Comparison of ENCODE assay signal across 1 cellular context in the genomic region with DNA sequence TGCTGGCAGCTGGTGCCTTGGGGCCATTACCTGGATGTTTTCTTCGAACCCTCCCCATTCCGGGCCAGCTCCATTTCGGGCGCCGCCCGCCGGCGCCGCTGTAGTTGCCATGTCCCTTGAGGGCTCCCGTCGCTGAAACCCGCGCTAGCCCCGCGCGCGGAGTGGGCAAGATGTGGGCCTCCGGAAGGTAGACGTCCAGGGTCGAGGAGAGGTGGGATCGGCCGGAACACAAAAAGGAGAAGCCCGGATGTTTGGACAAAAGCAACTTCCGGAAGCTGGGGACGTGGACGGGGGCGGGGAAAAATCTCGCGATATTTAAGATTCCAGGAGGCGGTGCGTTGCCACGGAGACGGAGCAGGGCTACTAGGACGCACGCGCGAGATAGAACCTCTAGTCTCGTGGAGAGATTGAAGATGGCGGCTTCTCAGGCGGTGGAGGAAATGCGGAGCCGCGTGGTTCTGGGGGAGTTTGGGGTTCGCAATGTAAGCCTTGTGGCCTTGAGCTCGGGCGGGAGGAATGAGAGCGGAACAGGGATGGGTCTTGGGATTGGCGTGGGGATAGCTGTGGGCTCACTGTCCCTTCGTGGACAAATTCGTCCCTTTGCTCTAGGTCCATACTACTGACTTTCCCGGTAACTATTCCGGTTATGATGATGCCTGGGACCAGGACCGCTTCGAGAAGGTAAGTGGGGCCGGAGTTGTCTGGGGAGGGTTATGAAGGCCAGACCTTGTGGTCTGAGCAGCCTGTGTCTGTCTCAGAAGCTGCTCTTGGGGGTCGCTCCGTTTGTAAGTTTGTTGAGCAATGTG.
TF ChIP-seq lines count a peak whose summit lies in the region.

A gene with protein sequence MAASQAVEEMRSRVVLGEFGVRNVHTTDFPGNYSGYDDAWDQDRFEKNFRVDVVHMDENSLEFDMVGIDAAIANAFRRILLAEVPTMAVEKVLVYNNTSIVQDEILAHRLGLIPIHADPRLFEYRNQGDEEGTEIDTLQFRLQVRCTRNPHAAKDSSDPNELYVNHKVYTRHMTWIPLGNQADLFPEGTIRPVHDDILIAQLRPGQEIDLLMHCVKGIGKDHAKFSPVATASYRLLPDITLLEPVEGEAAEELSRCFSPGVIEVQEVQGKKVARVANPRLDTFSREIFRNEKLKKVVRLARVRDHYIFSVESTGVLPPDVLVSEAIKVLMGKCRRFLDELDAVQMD (plus strand): TSS at position 393 of the 806 bp plus-strand sequence. CDS start 21 bp downstream, at position 414.
A gene (minus strand): TSS at position 230 of the 806 bp plus-strand sequence. CDS start 119 bp downstream, at position 111.

TF ChIP-seq in HepG2, 621 proteins besides CTCF, POLR2A, EP300 and RAD21 (continued from another document and continues in another):
- TF ChIP-seq, protein P1, sequence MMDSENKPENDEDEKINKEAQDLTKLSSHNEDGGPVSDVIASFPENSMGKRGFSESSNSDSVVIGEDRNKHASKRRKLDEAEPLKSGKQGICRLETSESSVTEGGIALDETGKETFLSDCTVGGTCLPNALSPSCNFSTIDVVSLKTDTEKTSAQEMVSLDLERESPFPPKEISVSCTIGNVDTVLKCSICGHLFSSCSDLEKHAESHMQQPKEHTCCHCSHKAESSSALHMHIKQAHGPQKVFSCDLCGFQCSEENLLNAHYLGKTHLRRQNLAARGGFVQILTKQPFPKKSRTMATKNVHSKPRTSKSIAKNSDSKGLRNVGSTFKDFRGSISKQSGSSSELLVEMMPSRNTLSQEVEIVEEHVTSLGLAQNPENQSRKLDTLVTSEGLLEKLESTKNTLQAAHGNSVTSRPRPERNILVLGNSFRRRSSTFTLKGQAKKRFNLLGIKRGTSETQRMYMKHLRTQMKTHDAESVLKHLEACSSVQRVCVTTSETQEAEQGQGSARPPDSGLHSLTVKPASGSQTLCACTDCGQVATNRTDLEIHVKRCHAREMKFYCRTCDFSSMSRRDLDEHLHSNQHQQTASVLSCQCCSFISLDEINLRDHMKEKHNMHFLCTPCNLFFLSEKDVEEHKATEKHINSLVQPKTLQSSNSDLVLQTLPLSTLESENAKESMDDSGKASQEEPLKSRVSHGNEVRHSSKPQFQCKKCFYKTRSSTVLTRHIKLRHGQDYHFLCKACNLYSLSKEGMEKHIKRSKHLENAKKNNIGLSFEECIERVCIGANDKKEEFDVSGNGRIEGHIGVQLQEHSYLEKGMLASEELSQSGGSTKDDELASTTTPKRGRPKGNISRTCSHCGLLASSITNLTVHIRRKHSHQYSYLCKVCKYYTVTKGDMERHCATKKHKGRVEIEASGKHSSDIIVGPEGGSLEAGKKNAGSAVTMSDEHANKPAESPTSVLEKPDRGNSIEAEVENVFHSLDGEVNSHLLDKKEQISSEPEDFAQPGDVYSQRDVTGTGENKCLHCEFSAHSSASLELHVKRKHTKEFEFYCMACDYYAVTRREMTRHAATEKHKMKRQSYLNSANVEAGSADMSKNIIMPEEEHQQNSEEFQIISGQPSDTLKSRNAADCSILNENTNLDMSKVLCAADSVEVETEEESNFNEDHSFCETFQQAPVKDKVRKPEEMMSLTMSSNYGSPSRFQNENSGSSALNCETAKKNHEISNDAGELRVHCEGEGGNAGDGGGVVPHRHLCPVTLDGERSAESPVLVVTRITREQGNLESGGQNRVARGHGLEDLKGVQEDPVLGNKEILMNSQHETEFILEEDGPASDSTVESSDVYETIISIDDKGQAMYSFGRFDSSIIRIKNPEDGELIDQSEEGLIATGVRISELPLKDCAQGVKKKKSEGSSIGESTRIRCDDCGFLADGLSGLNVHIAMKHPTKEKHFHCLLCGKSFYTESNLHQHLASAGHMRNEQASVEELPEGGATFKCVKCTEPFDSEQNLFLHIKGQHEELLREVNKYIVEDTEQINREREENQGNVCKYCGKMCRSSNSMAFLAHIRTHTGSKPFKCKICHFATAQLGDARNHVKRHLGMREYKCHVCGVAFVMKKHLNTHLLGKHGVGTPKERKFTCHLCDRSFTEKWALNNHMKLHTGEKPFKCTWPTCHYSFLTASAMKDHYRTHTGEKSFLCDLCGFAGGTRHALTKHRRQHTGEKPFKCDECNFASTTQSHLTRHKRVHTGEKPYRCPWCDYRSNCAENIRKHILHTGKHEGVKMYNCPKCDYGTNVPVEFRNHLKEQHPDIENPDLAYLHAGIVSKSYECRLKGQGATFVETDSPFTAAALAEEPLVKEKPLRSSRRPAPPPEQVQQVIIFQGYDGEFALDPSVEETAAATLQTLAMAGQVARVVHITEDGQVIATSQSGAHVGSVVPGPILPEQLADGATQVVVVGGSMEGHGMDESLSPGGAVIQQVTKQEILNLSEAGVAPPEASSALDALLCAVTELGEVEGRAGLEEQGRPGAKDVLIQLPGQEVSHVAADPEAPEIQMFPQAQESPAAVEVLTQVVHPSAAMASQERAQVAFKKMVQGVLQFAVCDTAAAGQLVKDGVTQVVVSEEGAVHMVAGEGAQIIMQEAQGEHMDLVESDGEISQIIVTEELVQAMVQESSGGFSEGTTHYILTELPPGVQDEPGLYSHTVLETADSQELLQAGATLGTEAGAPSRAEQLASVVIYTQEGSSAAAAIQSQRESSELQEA (CRISPR knock-in tag; IDR thresholded peaks at IDR 0.05; ENCODE audit: not compliant biosample characterization): peak; percentile 88
- TF ChIP-seq FOXA3 (CRISPR knock-in tag; IDR thresholded peaks at IDR 0.05): peak; percentile 82
- TF ChIP-seq ZNF44 (CRISPR knock-in tag; IDR thresholded peaks at IDR 0.05): no peak; the same call in none of the 2 replicates
- no peak for TF ChIP-seq HOXA9 (CRISPR knock-in tag; IDR thresholded peaks at IDR 0.05; ENCODE audit: borderline replicate concordance)
- TF ChIP-seq, protein P2, sequence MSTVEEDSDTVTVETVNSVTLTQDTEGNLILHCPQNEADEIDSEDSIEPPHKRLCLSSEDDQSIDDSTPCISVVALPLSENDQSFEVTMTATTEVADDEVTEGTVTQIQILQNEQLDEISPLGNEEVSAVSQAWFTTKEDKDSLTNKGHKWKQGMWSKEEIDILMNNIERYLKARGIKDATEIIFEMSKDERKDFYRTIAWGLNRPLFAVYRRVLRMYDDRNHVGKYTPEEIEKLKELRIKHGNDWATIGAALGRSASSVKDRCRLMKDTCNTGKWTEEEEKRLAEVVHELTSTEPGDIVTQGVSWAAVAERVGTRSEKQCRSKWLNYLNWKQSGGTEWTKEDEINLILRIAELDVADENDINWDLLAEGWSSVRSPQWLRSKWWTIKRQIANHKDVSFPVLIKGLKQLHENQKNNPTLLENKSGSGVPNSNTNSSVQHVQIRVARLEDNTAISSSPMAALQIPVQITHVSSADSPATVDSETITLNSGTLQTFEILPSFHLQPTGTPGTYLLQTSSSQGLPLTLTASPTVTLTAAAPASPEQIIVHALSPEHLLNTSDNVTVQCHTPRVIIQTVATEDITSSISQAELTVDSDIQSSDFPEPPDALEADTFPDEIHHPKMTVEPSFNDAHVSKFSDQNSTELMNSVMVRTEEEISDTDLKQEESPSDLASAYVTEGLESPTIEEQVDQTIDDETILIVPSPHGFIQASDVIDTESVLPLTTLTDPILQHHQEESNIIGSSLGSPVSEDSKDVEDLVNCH (CRISPR knock-in tag; IDR thresholded peaks at IDR 0.05): no peak
- TF ChIP-seq, protein P3, sequence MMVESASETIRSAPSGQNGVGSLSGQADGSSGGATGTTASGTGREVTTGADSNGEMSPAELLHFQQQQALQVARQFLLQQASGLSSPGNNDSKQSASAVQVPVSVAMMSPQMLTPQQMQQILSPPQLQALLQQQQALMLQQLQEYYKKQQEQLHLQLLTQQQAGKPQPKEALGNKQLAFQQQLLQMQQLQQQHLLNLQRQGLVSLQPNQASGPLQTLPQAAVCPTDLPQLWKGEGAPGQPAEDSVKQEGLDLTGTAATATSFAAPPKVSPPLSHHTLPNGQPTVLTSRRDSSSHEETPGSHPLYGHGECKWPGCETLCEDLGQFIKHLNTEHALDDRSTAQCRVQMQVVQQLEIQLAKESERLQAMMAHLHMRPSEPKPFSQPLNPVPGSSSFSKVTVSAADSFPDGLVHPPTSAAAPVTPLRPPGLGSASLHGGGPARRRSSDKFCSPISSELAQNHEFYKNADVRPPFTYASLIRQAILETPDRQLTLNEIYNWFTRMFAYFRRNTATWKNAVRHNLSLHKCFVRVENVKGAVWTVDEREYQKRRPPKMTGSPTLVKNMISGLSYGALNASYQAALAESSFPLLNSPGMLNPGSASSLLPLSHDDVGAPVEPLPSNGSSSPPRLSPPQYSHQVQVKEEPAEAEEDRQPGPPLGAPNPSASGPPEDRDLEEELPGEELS (CRISPR knock-in tag; IDR thresholded peaks at IDR 0.05): peak; percentile 73
- peak; percentile 37; the same call in 1 of the 2 replicates for TF ChIP-seq ZSCAN20 (CRISPR knock-in tag; IDR thresholded peaks at IDR 0.05; ENCODE audit: borderline replicate concordance)
- no peak for TF ChIP-seq SOX13 (IDR thresholded peaks at IDR 0.05)
- peak in 1 of 2 experiments; percentile 26; a peak in 1 of 4 replicates for TF ChIP-seq SOX13 (CRISPR knock-in tag; conservative IDR thresholded peaks at IDR 0.05 in 1 of 2, IDR thresholded peaks at IDR 0.05 in 1 of 2)
- TF ChIP-seq SRF (IDR thresholded peaks at IDR 0.05; ENCODE audit: low read depth, low read length): peak; percentile 51; the same call in 1 of the 2 replicates
- TF ChIP-seq ZNF644 (CRISPR knock-in tag; IDR thresholded peaks at IDR 0.05; ENCODE audit: low read depth): no peak
- TF ChIP-seq ZNF883 (CRISPR knock-in tag; IDR thresholded peaks at IDR 0.05; ENCODE audit: not compliant biosample characterization): peak; percentile 73
- TF ChIP-seq ZNF577 (CRISPR knock-in tag; IDR thresholded peaks at IDR 0.05; ENCODE audit: borderline replicate concordance, low read depth): 0 out of 2 replicates have a peak, but pooled peaks have one; percentile 23
- TF ChIP-seq, protein P4, sequence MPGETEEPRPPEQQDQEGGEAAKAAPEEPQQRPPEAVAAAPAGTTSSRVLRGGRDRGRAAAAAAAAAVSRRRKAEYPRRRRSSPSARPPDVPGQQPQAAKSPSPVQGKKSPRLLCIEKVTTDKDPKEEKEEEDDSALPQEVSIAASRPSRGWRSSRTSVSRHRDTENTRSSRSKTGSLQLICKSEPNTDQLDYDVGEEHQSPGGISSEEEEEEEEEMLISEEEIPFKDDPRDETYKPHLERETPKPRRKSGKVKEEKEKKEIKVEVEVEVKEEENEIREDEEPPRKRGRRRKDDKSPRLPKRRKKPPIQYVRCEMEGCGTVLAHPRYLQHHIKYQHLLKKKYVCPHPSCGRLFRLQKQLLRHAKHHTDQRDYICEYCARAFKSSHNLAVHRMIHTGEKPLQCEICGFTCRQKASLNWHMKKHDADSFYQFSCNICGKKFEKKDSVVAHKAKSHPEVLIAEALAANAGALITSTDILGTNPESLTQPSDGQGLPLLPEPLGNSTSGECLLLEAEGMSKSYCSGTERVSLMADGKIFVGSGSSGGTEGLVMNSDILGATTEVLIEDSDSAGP (CRISPR knock-in tag; IDR thresholded peaks at IDR 0.05; ENCODE audit: borderline replicate concordance): peak; percentile 92
- TF ChIP-seq ZNF510 (CRISPR knock-in tag; IDR thresholded peaks at IDR 0.05; ENCODE audit: low read depth): peak; percentile 64; the same call in 1 of the 2 replicates
- TF ChIP-seq ASH2L (IDR thresholded peaks at IDR 0.05; ENCODE audit: insufficient read length, low read depth, low read length): peak; percentile 98
- peak; percentile 97 for TF ChIP-seq YY1 (IDR thresholded peaks at IDR 0.05; ENCODE audit: insufficient read depth, insufficient replicate concordance, low read depth, low read length)
- TF ChIP-seq ZNF143 (CRISPR knock-in tag; IDR thresholded peaks at IDR 0.05): peak; percentile 56; the same call in 1 of the 2 replicates
- no peak for TF ChIP-seq ZNF225 (CRISPR knock-in tag; IDR thresholded peaks at IDR 0.05)
- peak; percentile 84 for TF ChIP-seq ZNF777 (CRISPR knock-in tag; IDR thresholded peaks at IDR 0.05)
- no peak for TF ChIP-seq NCOA5 (CRISPR knock-in tag; IDR thresholded peaks at IDR 0.05)
- TF ChIP-seq, protein P5, sequence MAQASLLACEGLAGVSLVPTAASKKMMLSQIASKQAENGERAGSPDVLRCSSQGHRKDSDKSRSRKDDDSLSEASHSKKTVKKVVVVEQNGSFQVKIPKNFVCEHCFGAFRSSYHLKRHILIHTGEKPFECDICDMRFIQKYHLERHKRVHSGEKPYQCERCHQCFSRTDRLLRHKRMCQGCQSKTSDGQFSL (CRISPR knock-in tag; IDR thresholded peaks at IDR 0.05): no peak
- peak; percentile 97 for TF ChIP-seq MXD4 (CRISPR knock-in tag; IDR thresholded peaks at IDR 0.05)
- peak; percentile 86 for TF ChIP-seq SRSF1 (optimal IDR thresholded peaks at IDR 0.05; ENCODE audit: low read depth, low read length)
- no peak for TF ChIP-seq TEAD2 (CRISPR knock-in tag; IDR thresholded peaks at IDR 0.05)
- no peak for TF ChIP-seq CHD4 (IDR thresholded peaks at IDR 0.05; ENCODE audit: borderline replicate concordance, low read length)
- TF ChIP-seq, protein P6, sequence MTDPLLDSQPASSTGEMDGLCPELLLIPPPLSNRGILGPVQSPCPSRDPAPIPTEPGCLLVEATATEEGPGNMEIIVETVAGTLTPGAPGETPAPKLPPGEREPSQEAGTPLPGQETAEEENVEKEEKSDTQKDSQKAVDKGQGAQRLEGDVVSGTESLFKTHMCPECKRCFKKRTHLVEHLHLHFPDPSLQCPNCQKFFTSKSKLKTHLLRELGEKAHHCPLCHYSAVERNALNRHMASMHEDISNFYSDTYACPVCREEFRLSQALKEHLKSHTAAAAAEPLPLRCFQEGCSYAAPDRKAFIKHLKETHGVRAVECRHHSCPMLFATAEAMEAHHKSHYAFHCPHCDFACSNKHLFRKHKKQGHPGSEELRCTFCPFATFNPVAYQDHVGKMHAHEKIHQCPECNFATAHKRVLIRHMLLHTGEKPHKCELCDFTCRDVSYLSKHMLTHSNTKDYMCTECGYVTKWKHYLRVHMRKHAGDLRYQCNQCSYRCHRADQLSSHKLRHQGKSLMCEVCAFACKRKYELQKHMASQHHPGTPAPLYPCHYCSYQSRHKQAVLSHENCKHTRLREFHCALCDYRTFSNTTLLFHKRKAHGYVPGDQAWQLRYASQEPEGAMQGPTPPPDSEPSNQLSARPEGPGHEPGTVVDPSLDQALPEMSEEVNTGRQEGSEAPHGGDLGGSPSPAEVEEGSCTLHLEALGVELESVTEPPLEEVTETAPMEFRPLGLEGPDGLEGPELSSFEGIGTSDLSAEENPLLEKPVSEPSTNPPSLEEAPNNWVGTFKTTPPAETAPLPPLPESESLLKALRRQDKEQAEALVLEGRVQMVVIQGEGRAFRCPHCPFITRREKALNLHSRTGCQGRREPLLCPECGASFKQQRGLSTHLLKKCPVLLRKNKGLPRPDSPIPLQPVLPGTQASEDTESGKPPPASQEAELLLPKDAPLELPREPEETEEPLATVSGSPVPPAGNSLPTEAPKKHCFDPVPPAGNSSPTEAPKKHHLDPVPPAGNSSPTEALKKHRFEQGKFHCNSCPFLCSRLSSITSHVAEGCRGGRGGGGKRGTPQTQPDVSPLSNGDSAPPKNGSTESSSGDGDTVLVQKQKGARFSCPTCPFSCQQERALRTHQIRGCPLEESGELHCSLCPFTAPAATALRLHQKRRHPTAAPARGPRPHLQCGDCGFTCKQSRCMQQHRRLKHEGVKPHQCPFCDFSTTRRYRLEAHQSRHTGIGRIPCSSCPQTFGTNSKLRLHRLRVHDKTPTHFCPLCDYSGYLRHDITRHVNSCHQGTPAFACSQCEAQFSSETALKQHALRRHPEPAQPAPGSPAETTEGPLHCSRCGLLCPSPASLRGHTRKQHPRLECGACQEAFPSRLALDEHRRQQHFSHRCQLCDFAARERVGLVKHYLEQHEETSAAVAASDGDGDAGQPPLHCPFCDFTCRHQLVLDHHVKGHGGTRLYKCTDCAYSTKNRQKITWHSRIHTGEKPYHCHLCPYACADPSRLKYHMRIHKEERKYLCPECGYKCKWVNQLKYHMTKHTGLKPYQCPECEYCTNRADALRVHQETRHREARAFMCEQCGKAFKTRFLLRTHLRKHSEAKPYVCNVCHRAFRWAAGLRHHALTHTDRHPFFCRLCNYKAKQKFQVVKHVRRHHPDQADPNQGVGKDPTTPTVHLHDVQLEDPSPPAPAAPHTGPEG (CRISPR knock-in tag; IDR thresholded peaks at IDR 0.05): peak; percentile 90
- TF ChIP-seq RXRA (CRISPR knock-in tag; IDR thresholded peaks at IDR 0.05): peak; percentile 79
